ENCODE assay signal across 8 cellular contexts in the genomic region with DNA sequence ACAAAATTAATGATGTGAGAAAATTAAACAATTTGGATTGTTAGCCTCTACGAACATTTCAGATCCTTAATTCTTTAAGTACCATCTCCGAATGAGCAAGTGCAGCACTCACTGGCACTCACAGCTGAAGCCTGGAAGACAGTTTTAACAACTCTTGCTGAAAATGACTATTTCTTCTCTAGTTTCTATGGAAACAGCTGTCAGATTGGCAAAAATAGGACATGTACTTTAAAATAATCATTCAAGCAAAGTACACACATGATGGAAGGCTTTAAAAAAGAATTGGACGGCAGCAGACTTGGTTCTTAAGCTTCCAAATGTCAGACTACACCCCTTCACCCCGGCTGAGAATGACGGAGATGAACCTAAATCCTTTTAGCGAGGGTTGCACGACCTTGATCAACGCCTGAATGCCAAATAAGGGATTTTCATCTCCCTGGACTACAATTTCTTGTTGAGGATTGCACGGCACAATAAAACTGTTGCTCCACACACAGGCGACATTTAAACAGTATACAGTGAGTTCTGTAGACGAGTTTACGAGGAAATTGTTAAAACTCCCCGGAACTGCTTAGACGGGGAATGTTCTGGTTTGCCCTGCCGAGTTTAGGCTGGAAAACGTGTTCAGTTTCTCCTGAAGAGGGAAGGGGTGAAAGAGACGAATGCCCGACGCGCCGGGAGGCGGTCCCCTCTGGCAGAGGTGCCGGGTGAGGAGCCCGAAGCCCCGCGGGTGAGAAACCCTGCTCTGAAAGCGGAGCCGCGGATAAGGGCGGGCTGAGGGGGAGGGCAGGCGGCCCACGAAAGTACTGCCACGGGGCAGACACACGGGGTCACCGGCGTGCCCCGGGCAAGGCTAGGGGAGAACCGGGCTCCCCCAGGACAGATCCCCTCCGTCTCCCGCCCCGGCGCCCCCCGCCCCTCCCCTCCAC. TPM values are rescaled to one million over a fixed set of nuclear protein-coding genes. Genes with fewer than 3 reads are reported as not detected.
DNase-seq lines count a peak whose midpoint lies in the region; ATAC-seq and TF ChIP-seq lines count a peak whose summit lies in the region.

No MANE protein-coding gene starts in this region.

- intact Hi-C loops in CD14-positive monocyte (cut with micrococcal nuclease), result loop anchor here (1.0 to 2.0 kb wide), 2 partner anchors 29 to 30 kb away; no protein-coding TSS in a partner anchor

- peaks cover 22% of the 10 kb centered on the region for H3K4me1 Mint-ChIP-seq in CD14-positive monocyte
- peaks cover 12% of the 10 kb centered on the region for H3K4me1 Mint-ChIP-seq in endothelial cell (ENCODE audit: unreplicated experiment)
- H3K4me1 Mint-ChIP-seq in mesothelial cell of epicardium, result peaks cover 47% of the 10 kb centered on the region

- peak; percentile 62 for ATAC-seq in GM19397 (IDR thresholded peaks at IDR 0.05; ENCODE audit: unreplicated experiment)
- ATAC-seq in HG03565 (IDR thresholded peaks at IDR 0.05; ENCODE audit: unreplicated experiment), result peak; percentile 23

- DNase-seq in CD14-positive monocyte (ENCODE audit: low spot score), result peak; percentile 87
- DNase-seq in NOMO-1 (lab: John Stamatoyannopoulos, UW; ENCODE audit: unreplicated experiment in 2 of 2), result peak; percentile 63 to 76
- DNase-seq in activated CD8-positive, alpha-beta memory T cell treated with anti-CD3 and anti-CD28 coated beads, Interleukin-2, amount 50 U/mL, for 48 hours, result peak; percentile 88
- peak; percentile 67 for DNase-seq in endothelial cell (ENCODE audit: low spot score)
- DNase-seq in mesothelial cell of epicardium (ENCODE audit: low spot score in 2 of 2, unreplicated experiment in 2 of 2), result peak; percentile 53 to 77
- DNase-seq in stimulated activated CD8-positive, alpha-beta memory T cell treated with anti-CD3 and anti-CD28 coated beads, Interleukin-15, amount 100 ng/mL, for 1 hour (ENCODE audit: low read depth), result peak; percentile 55

- H3K27ac Mint-ChIP-seq in CD14-positive monocyte (peak overlapping the region; percentile 96 to 98 (median 98)), endothelial cell (ENCODE audit: unreplicated experiment) (peak overlapping the region; percentile 88), mesothelial cell of epicardium (peak overlapping the region; percentile 91)

- H3K9me3 Mint-ChIP-seq in CD14-positive monocyte (no peaks in the 10 kb centered on the region), endothelial cell (ENCODE audit: unreplicated experiment) (no peaks in the 10 kb centered on the region), mesothelial cell of epicardium (no peaks in the 10 kb centered on the region)

- H3K27me3 Mint-ChIP-seq in CD14-positive monocyte (ENCODE audit: low read depth in 3 of 3) (no peaks in the 10 kb centered on the region), endothelial cell (ENCODE audit: unreplicated experiment) (peaks cover 2% of the 10 kb centered on the region), mesothelial cell of epicardium (ENCODE audit: low read depth) (no peaks in the 10 kb centered on the region)

- H3K36me3 Mint-ChIP-seq in CD14-positive monocyte (peaks cover 0 to 2% of the 10 kb centered on the region in 2 donors), endothelial cell (ENCODE audit: low read depth, unreplicated experiment) (no peaks in the 10 kb centered on the region), mesothelial cell of epicardium (no peaks in the 10 kb centered on the region)

- TF ChIP-seq CTCF in CD14-positive monocyte (IDR thresholded peaks at IDR 0.05) (no peak), endothelial cell (IDR thresholded peaks at IDR 0.05; ENCODE audit: unreplicated experiment) (no peak), mesothelial cell of epicardium (IDR thresholded peaks at IDR 0.05; ENCODE audit: unreplicated experiment) (no peak)

- H3K4me3 Mint-ChIP-seq in CD14-positive monocyte, result peak overlapping the region; percentile 88 to 92
- H3K4me3 Mint-ChIP-seq in endothelial cell (ENCODE audit: unreplicated experiment), result peak overlapping the region; percentile 92
- peak overlapping the region; percentile 82 for H3K4me3 Mint-ChIP-seq in mesothelial cell of epicardium

RNA-seq across cellular contexts. Expression of a gene that starts 0.7 kb away (rescaled TPM):
- 10 to 100 TPM; 15.3 to 24.5 TPM for polyA plus RNA-seq in CD14-positive monocyte
- total RNA-seq in endothelial cell (ENCODE audit: unreplicated experiment) (7.6 TPM), mesothelial cell of epicardium (17.7 to 26.1 TPM (median 20.0 TPM) in 3 replicates)

RNA-seq across cellular contexts. Expression of a gene that starts 31.2 kb away (rescaled TPM):
- polyA plus RNA-seq in CD14-positive monocyte, result not detected
- total RNA-seq in endothelial cell (ENCODE audit: unreplicated experiment), result 0.10 TPM
- 22.7 to 25.3 TPM (median 25.0 TPM) in 3 replicates for total RNA-seq in mesothelial cell of epicardium

Comparison
In these comparisons a context has a peak if more than half of its experiments do, and no peak if none do; other contexts are left out.
1. Peak in every context shown above with its lines: DNase-seq and ATAC-seq.
2. RNA of a gene that starts 31.2 kb away (total RNA-seq): 22.7 to 25.3 TPM in mesothelial cell of epicardium; 0.10 TPM in endothelial cell (single experiment); every median in the first group is over 10 times any median in the second.